Comparison of ENCODE assay signal across 8 cellular contexts in the genomic region with DNA sequence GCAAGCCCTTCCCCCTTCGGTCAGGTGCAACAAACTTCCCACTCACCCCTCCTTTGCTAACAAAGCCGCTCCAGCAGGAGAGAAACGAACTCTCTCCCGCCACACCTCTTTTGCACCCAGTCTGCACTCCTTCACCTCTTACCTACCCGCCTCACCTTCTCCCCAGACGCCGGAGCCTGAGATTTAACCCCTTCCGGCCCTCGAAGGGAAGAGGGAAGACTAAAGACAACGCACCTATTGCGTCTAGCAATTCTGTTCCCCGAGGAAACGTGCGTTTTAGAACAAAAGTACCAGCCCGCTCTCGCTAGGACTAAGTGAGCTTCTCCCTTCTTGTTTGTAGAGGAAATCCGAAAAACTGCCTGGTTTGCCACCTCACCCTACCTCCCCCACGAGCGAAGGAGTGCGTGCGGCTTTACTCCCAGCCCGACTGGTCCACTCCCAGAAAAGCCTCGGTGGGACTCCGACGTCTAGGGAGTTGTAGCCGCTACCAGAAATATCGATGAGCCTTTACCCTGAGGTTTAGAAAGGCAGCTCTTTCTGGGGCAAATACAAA. TPM values are rescaled to one million over a fixed set of nuclear protein-coding genes. Genes with fewer than 3 reads are reported as not detected.
DNase-seq lines count a peak whose midpoint lies in the region; ATAC-seq, FAIRE-seq and TF ChIP-seq lines count a peak whose summit lies in the region.

No MANE protein-coding gene starts in this region.

- WGBS in gastroesophageal sphincter (ENCODE audit: low coverage in 1 of 2), 2 donors, result 0 to 1% methylated on average over 14 to 22 of the region's 27 CpGs

- peak overlapping the region; percentile 61 to 96 (median 88) for H3K27ac ChIP-seq in gastroesophageal sphincter
- peak overlapping the region; percentile 85 for H3K27ac ChIP-seq in neutrophil

- ATAC-seq in gastroesophageal sphincter, result peak; percentile 91

- H3K4me1 ChIP-seq in ES-I3 (ENCODE audit: insufficient read depth, low read length) (no peaks in the 10 kb centered on the region), gastroesophageal sphincter (peaks cover 0 to 48% (median 10%) of the 10 kb centered on the region in 3 donors), neutrophil (ENCODE audit: control insufficient read depth in 1 of 2, insufficient read depth in 1 of 2, low read depth in 1 of 2, low read length in 1 of 2) (peaks cover 28 to 35% of the 10 kb centered on the region in 2 experiments)

- DNase-seq in H54 (ENCODE audit: insufficient read length, low spot score), result peak; percentile 46
- peak; percentile 87 for DNase-seq in LoVo (ENCODE audit: low spot score)
- peak; percentile 89 to 91 for DNase-seq in SHP77 (lab: John Stamatoyannopoulos, UW)
- peak; percentile 49 for DNase-seq in activated gamma-delta T cell treated with anti-CD3 and anti-CD28 coated beads, Interleukin-2, amount 50 U/mL, for 16 hours (ENCODE audit: low read depth)
- DNase-seq in superior temporal gyrus (ENCODE audit: extremely low spot score), result peak; percentile 90

- TF ChIP-seq CTCF in gastroesophageal sphincter (IDR thresholded peaks at IDR 0.05) (no peak), neutrophil (IDR thresholded peaks at IDR 0.05) (no peak)

- H3K27me3 ChIP-seq in gastroesophageal sphincter (no peaks in the 10 kb centered on the region), neutrophil (no peaks in the 10 kb centered on the region)

- H3K9me3 ChIP-seq in ES-I3 (ENCODE audit: control insufficient read depth, insufficient read depth, low read length) (no peaks in the 10 kb centered on the region), gastroesophageal sphincter (no peaks in the 10 kb centered on the region), neutrophil (no peaks in the 10 kb centered on the region)

- FAIRE-seq in H54 (lab: Jason Lieb, UNC), result peak; percentile 20

- H3K9ac ChIP-seq in ES-I3 (ENCODE audit: low read depth, low read length), result peak overlapping the region; percentile 97

- H3K4me3 ChIP-seq in gastroesophageal sphincter, result peak overlapping the region; percentile 63 to 79
- H3K4me3 ChIP-seq in neutrophil (ENCODE audit: low read depth in 1 of 2, low read length in 1 of 2), result peak overlapping the region; percentile 75 to 98

- H3K36me3 ChIP-seq in ES-I3 (ENCODE audit: insufficient read depth, low read length), result no peaks in the 10 kb centered on the region
- peaks cover 0 to 12% of the 10 kb centered on the region in 2 donors for H3K36me3 ChIP-seq in gastroesophageal sphincter
- H3K36me3 ChIP-seq in neutrophil, result peaks cover 8% of the 10 kb centered on the region

- TF ChIP-seq POLR2A in H54 (IDR thresholded peaks at IDR 0.05; ENCODE audit: low read depth, low read length), result no peak
- peak in 1 of 2 donors; percentile 9 for TF ChIP-seq POLR2A in gastroesophageal sphincter (IDR thresholded peaks at IDR 0.05)

- no peak for TF ChIP-seq EP300 in gastroesophageal sphincter (IDR thresholded peaks at IDR 0.05)

RNA-seq across cellular contexts. Expression of a gene that starts 0.4 kb away (rescaled TPM):
- 10 to 100 TPM; 26.3 to 48.5 (median 42.1) TPM for total RNA-seq in gastroesophageal sphincter

RNA-seq across cellular contexts. Expression of a gene that starts 1.0 kb away (rescaled TPM):
- 1 to 10 TPM; 2.1 to 6.7 (median 4.4) TPM for total RNA-seq in gastroesophageal sphincter

RNA-seq across cellular contexts. Expression of a gene that starts 48.6 kb away (rescaled TPM):
- 1 to 10 TPM; 2.2 to 7.5 (median 5.8) TPM for total RNA-seq in gastroesophageal sphincter

Comparison
In these comparisons a context has a peak if more than half of its experiments do, and no peak if none do; other contexts are left out.
1. Peak in every context shown above with its lines: DNase-seq, ATAC-seq, H3K4me3 ChIP-seq and H3K27ac ChIP-seq.